ENCODE assay signal across 10 cellular contexts in genomic region chr22:46076651-46077339, GRCh38.
DNase-seq lines count a peak whose midpoint lies in the region; ATAC-seq and TF ChIP-seq lines count a peak whose summit lies in the region.
"Had no signal": no experiment of that assay in that cellular context is flagged by ENCODE, and none has a peak within 500 bp of the region (broad histone marks: within the 10 kb centered on the region; RNA-seq: fewer than 3 reads in every experiment).

No MANE protein-coding gene starts in this region.

- H3K27ac ChIP-seq in OCI-LY1 (ENCODE audit: low read depth, low read length, poor library complexity, severe bottlenecking): peak overlapping the region; percentile 17
- peak overlapping the region; percentile 95 for H3K27ac ChIP-seq in muscle layer of duodenum (ENCODE audit: low read length)

- H3K4me1 ChIP-seq in OCI-LY1 (ENCODE audit: insufficient read depth, low read length, severe bottlenecking) (peaks cover 32% of the 10 kb centered on the region), muscle layer of duodenum (ENCODE audit: control insufficient read depth in 1 of 2, insufficient read depth in 2 of 2, low read length in 2 of 2) (peaks cover 28 to 67% of the 10 kb centered on the region in 2 donors)

- no peak overlapping the region for H2AFZ ChIP-seq in OCI-LY1 (ENCODE audit: low read length)

- no peak overlapping the region for H3K4me3 ChIP-seq in OCI-LY1 (ENCODE audit: low read depth, low read length, poor library complexity, severe bottlenecking)
- peak overlapping the region; percentile 65 for H3K4me3 ChIP-seq in epithelial cell of proximal tubule (ENCODE audit: low read depth, low read length)
- H3K4me3 ChIP-seq in muscle layer of duodenum (ENCODE audit: low read depth in 1 of 2, low read length in 2 of 2): peak overlapping the region; percentile 62 to 87

- no peaks in the 10 kb centered on the region for H3K9me3 ChIP-seq in OCI-LY1 (ENCODE audit: low read length)
- no peaks in the 10 kb centered on the region for H3K9me3 ChIP-seq in muscle layer of duodenum (ENCODE audit: control insufficient read depth in 1 of 2, low read length in 2 of 2)

- no peaks in the 10 kb centered on the region for H3K9me3 Mint-ChIP-seq in activated CD8-positive, alpha-beta T cell treated with anti-CD3 and anti-CD28 coated beads for 36 hours
- H3K9me3 Mint-ChIP-seq: activated naive CD4-positive, alpha-beta T cell treated with anti-CD3 and anti-CD28 coated beads, Interleukin-2, amount 50 U/mL, for 24 hours had no signal

- H3K79me2 ChIP-seq in OCI-LY1 (ENCODE audit: insufficient read depth, low read length): peaks cover 4% of the 10 kb centered on the region; the same call in 1 of the 2 replicates

- H3K4me1 Mint-ChIP-seq in activated CD8-positive, alpha-beta T cell treated with anti-CD3 and anti-CD28 coated beads for 36 hours (ENCODE audit: low read depth): peaks cover 12% of the 10 kb centered on the region

- TF ChIP-seq CTCF in OCI-LY1 (IDR thresholded peaks at IDR 0.05; ENCODE audit: low read length) (no peak), epithelial cell of proximal tubule (conservative IDR thresholded peaks at IDR 0.05; ENCODE audit: low read depth, low read length) (no peak)
- TF ChIP-seq CTCF in activated CD8-positive, alpha-beta T cell treated with anti-CD3 and anti-CD28 coated beads for 36 hours (IDR thresholded peaks at IDR 0.05): no peak

- H3F3A ChIP-seq in OCI-LY1 (ENCODE audit: insufficient read depth, low read length): no peaks in the 10 kb centered on the region

- H4K20me1 ChIP-seq in OCI-LY1 (ENCODE audit: insufficient read depth, low read length): no peaks in the 10 kb centered on the region

- H3K27ac Mint-ChIP-seq in activated CD8-positive, alpha-beta T cell treated with anti-CD3 and anti-CD28 coated beads for 36 hours: no peak overlapping the region
- H3K27ac Mint-ChIP-seq: activated naive CD4-positive, alpha-beta T cell treated with anti-CD3 and anti-CD28 coated beads, Interleukin-2, amount 50 U/mL, for 24 hours had no signal

- H3K4me3 Mint-ChIP-seq in activated CD8-positive, alpha-beta T cell treated with anti-CD3 and anti-CD28 coated beads for 36 hours: no peak overlapping the region
- H3K4me3 Mint-ChIP-seq: activated naive CD4-positive, alpha-beta T cell treated with anti-CD3 and anti-CD28 coated beads, Interleukin-2, amount 50 U/mL, for 24 hours had no signal

- POLR2A ChIA-PET in activated CD8-positive, alpha-beta T cell treated with anti-CD3 and anti-CD28 coated beads for 36 hours (lab: Charles Lee): no interaction called here

- CTCF ChIA-PET in activated CD8-positive, alpha-beta T cell treated with anti-CD3 and anti-CD28 coated beads for 36 hours (lab: Charles Lee): interaction anchor here (0.9 to 2.5 kb wide), 3 partner anchors 40 to 71 kb away, joined by 3 to 10 read pairs (median 3); no protein-coding TSS in a partner anchor

- ATAC-seq in activated CD8-positive, alpha-beta T cell treated with anti-CD3 and anti-CD28 coated beads for 36 hours: no peak
- ATAC-seq in HG02588 (IDR thresholded peaks at IDR 0.05; ENCODE audit: unreplicated experiment) (no peak), GM21723 (IDR thresholded peaks at IDR 0.05; ENCODE audit: unreplicated experiment) (no peak)

- H3K9me2 ChIP-seq in OCI-LY1 (ENCODE audit: low read depth, low read length): no peaks in the 10 kb centered on the region

- no peaks in the 10 kb centered on the region for H3K27me3 Mint-ChIP-seq in activated CD8-positive, alpha-beta T cell treated with anti-CD3 and anti-CD28 coated beads for 36 hours
- H3K27me3 Mint-ChIP-seq: activated naive CD4-positive, alpha-beta T cell treated with anti-CD3 and anti-CD28 coated beads, Interleukin-2, amount 50 U/mL, for 24 hours had no signal

- H3K4me2 ChIP-seq in OCI-LY1 (ENCODE audit: low read length): no peak overlapping the region

- H3K36me3 ChIP-seq in OCI-LY1 (ENCODE audit: insufficient read depth, low read length): no peaks in the 10 kb centered on the region; the same call in 1 of the 2 replicates
- H3K36me3 ChIP-seq in muscle layer of duodenum (ENCODE audit: control insufficient read depth in 1 of 2, insufficient read depth in 2 of 2, low read length in 2 of 2): peaks cover 0 to 53% of the 10 kb centered on the region in 2 donors

- intact Hi-C loops in activated CD8-positive, alpha-beta T cell treated with anti-CD3 and anti-CD28 coated beads for 36 hours (cut with micrococcal nuclease): no loop called here

- DNase-seq in AG08395 (ENCODE audit: low spot score) (peak; percentile 55), epithelial cell of proximal tubule (ENCODE audit: low read depth) (no peak)
- DNase-seq in activated CD8-positive, alpha-beta T cell treated with anti-CD3 and anti-CD28 coated beads for 36 hours: no peak
- DNase-seq in effector CD4-positive, alpha-beta T cell: no peak
- DNase-seq: NCI-H524 had no signal

- H3K9ac ChIP-seq in OCI-LY1 (ENCODE audit: low read length): no peak overlapping the region

- H3K27me3 ChIP-seq in OCI-LY1 (ENCODE audit: insufficient read depth, low read length): no peaks in the 10 kb centered on the region
- H3K27me3 ChIP-seq in muscle layer of duodenum (ENCODE audit: low read depth, low read length): no peaks in the 10 kb centered on the region

- H3K36me3 Mint-ChIP-seq in activated CD8-positive, alpha-beta T cell treated with anti-CD3 and anti-CD28 coated beads for 36 hours (ENCODE audit: low read depth): no peaks in the 10 kb centered on the region
